ENCODE assay signal across 8 cellular contexts in the genomic region with DNA sequence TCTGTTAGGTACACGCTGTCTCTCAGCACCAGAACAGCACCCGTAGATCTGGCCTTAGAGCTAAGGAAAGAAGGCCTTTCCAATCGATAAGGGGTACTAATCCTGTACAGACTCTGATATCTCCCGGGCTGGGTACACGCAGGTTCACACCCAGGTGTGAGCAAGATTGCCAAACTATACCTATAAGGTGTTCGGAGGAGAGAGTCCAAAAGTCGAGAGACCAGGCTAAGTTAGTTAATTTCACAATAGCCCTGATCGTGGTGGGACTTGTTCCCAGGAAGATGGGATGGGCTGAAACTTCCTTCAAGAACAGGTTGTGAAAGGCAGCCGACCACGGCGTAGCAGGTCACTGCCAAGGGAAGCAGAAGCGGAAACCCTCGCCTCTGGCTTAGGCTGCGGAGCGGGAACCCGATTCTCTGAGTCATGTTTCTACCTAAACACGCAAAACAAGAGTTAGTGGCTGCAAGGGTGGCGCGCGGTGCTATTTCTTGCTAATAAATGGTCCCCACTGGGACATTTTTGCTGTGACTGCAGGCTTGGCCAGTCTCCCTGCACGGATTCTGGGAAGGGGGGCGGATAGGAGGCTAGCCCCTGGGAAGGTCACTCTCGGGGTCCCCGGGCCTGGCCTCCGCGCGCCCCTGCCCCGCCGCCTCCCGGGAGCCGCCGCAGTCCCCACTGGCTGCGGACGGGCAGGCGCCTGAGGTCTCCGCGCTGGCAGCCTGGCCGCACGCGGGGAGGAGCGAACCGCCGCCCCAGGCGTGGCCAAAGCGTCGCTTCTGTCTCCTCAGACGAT.
A peak's percentile ranks its signal among the peaks of the same experiment; 100 is the strongest.
DNase-seq lines count a peak whose midpoint lies in the region; ATAC-seq and TF ChIP-seq lines count a peak whose summit lies in the region.

No MANE protein-coding gene starts in this region.

- no peak overlapping the region for H2AK5ac ChIP-seq in mesendoderm (ENCODE audit: low read length)

- H3K9me3 ChIP-seq in thymus (ENCODE audit: control insufficient read depth) = no peaks in the 10 kb centered on the region

- peak overlapping the region; percentile 83 for H3K4me2 ChIP-seq in mesendoderm (ENCODE audit: low read length)

- H3K36me3 Mint-ChIP-seq in Calu3 (ENCODE audit: insufficient read depth, unreplicated experiment) = peaks cover 4% of the 10 kb centered on the region
- H3K36me3 Mint-ChIP-seq in T-cell = no peaks in the 10 kb centered on the region

- H2BK120ac ChIP-seq in mesendoderm (ENCODE audit: low read depth, low read length) = no peak overlapping the region

- no peaks in the 10 kb centered on the region for H3K79me2 ChIP-seq in mesendoderm (ENCODE audit: control insufficient read depth, insufficient read depth, low read length)

- H3K23ac ChIP-seq in mesendoderm (ENCODE audit: low read length) = no peak overlapping the region

- H4K8ac ChIP-seq in mesendoderm (ENCODE audit: low read depth, low read length) = no peak overlapping the region

- no peak overlapping the region for H3K4ac ChIP-seq in mesendoderm (ENCODE audit: low read depth, low read length)

- H3K56ac ChIP-seq in mesendoderm (ENCODE audit: low read length) = peak overlapping the region; percentile 75

- no peak overlapping the region for H2BK15ac ChIP-seq in mesendoderm (replicated peaks; ENCODE audit: low read depth)

- H3K27ac ChIP-seq in mesendoderm (ENCODE audit: low read depth, low read length) (no peak overlapping the region), thymus (ENCODE audit: low read depth) (no peak overlapping the region)

- no TSS peak for BruUV-seq in Calu3 (replicated peaks; lab: Mats Ljungman, UMichigan)

- intact Hi-C loops in Calu3 (cut with micrococcal nuclease; ENCODE audit: unreplicated experiment) = no loop called here

- H3K9me3 Mint-ChIP-seq in Calu3 (ENCODE audit: low read depth, unreplicated experiment) = no peaks in the 10 kb centered on the region
- no peaks in the 10 kb centered on the region for H3K9me3 Mint-ChIP-seq in T-cell

- WGBS in mesendoderm (ENCODE audit: extremely low coverage, insufficient coverage, low lambda C conversion rate) = no CpG with 5 or more reads among the region's 47 CpGs
- WGBS in thymus = 15% methylated on average over 47 of the region's 47 CpGs

- H3K27ac Mint-ChIP-seq in Calu3 (ENCODE audit: unreplicated experiment) (peak overlapping the region; percentile 56), T-cell (peak overlapping the region in 1 of 2 donors; percentile 77)

- no peak overlapping the region for H2BK5ac ChIP-seq in mesendoderm (ENCODE audit: low read length)

- peaks cover 13% of the 10 kb centered on the region for H3K4me1 Mint-ChIP-seq in Calu3 (ENCODE audit: low read depth, unreplicated experiment)
- peaks cover 6 to 12% (median 9%) of the 10 kb centered on the region in 3 donors for H3K4me1 Mint-ChIP-seq in T-cell

- H3K4me1 ChIP-seq in mesendoderm (ENCODE audit: control insufficient read depth, low read depth, low read length) = no peaks in the 10 kb centered on the region
- peaks cover 3% of the 10 kb centered on the region for H3K4me1 ChIP-seq in thymus (ENCODE audit: control insufficient read depth, insufficient read depth, low read length)

- POLR2A ChIA-PET in T-cell (lab: Charles Lee) = no interaction called here

- peak; percentile 64 for DNase-seq in Calu3
- DNase-seq in T-cell = peak in 8 of 34 experiments; percentile 3 to 42 (median 14)
- DNase-seq in ecto neural progenitor cell (ENCODE audit: low spot score) = peak; percentile 67
- DNase-seq in mesendoderm = peak; percentile 51

- H4K5ac ChIP-seq in mesendoderm (ENCODE audit: low read length) = no peak overlapping the region

- peaks cover 18% of the 10 kb centered on the region for H3K27me3 Mint-ChIP-seq in Calu3 (ENCODE audit: unreplicated experiment)
- H3K27me3 Mint-ChIP-seq in T-cell = peaks cover 14 to 35% of the 10 kb centered on the region in 2 donors

- no peaks in the 10 kb centered on the region for H3K36me3 ChIP-seq in mesendoderm (ENCODE audit: control insufficient read depth, insufficient read depth, low read length)
- no peaks in the 10 kb centered on the region for H3K36me3 ChIP-seq in thymus (ENCODE audit: control insufficient read depth, insufficient read depth)

- CTCF ChIA-PET in Calu3 (lab: Charles Lee) = interaction anchor here (1.7 kb wide), 1 partner anchor 9 kb away, joined by 3 read pairs; no protein-coding TSS in a partner anchor
- CTCF ChIA-PET in T-cell (lab: Charles Lee) = no interaction called here

- TF ChIP-seq CTCF in Calu3 (IDR thresholded peaks at IDR 0.05; ENCODE audit: unreplicated experiment) = no peak

- H3K18ac ChIP-seq in mesendoderm (ENCODE audit: low read length) = no peak overlapping the region

- H3K27me3 ChIP-seq in mesendoderm (ENCODE audit: insufficient read depth, low read length, poor library complexity) = no peaks in the 10 kb centered on the region
- no peaks in the 10 kb centered on the region for H3K27me3 ChIP-seq in thymus (ENCODE audit: control insufficient read depth, insufficient read depth)

- peak overlapping the region; percentile 26 for H3K4me3 ChIP-seq in mesendoderm (ENCODE audit: low read length)
- peak overlapping the region; percentile 52 for H3K4me3 ChIP-seq in thymus (ENCODE audit: low read length)

- peak overlapping the region; percentile 69 for H3K4me3 Mint-ChIP-seq in Calu3 (ENCODE audit: low read depth, unreplicated experiment)
- H3K4me3 Mint-ChIP-seq in T-cell = peak overlapping the region; percentile 56 to 73 (median 60)

- no peaks in the 10 kb centered on the region for H3K79me1 ChIP-seq in mesendoderm (ENCODE audit: low read length)

- ATAC-seq in HG02759 (IDR thresholded peaks at IDR 0.05; ENCODE audit: unreplicated experiment) = peak; percentile 80
- ATAC-seq in T-cell (replicated peaks in 1 of 4) = peak; percentile 54 to 81 (median 70)
- ATAC-seq in GM18861 (IDR thresholded peaks at IDR 0.05; ENCODE audit: unreplicated experiment) = no peak
- ATAC-seq in HG03520 (IDR thresholded peaks at IDR 0.05; ENCODE audit: unreplicated experiment) = no peak

- peak overlapping the region; percentile 65 for H3K9ac ChIP-seq in mesendoderm (ENCODE audit: low read length)

Comparison
In these comparisons a context has a peak if more than half of its experiments do, and no peak if none do; other contexts are left out.
1. ATAC-seq: peak in HG02759 (single experiment) and T-cell (4 of 4); none in GM18861 (single experiment) and HG03520 (single experiment).